ENCODE assay signal across 1 cellular context in the genomic region with DNA sequence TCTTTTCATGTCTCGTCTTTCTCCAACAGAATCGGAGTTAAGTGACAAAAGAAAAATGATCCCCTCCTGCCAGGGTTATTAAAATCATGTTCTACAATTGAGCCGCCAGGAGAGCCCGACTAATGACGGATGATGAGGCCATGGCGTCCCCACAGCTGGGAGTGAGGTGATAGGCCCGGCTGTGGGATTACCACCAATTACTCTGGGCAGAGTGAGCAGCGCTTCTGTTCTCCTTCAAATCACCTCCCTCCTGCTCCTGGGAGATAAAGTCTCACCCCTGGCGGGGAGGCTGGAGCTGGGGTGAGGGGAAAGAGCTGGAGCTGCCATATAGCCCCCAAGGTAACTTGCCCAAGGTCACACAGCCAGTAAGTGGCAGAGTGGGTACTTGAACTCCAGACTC.
TF ChIP-seq lines count a peak whose summit lies in the region.

No MANE protein-coding gene starts in this region.

TF ChIP-seq in GM23338, 12 proteins besides CTCF, POLR2A, EP300 and RAD21 (continued from another document):
- TF ChIP-seq, protein P1, sequence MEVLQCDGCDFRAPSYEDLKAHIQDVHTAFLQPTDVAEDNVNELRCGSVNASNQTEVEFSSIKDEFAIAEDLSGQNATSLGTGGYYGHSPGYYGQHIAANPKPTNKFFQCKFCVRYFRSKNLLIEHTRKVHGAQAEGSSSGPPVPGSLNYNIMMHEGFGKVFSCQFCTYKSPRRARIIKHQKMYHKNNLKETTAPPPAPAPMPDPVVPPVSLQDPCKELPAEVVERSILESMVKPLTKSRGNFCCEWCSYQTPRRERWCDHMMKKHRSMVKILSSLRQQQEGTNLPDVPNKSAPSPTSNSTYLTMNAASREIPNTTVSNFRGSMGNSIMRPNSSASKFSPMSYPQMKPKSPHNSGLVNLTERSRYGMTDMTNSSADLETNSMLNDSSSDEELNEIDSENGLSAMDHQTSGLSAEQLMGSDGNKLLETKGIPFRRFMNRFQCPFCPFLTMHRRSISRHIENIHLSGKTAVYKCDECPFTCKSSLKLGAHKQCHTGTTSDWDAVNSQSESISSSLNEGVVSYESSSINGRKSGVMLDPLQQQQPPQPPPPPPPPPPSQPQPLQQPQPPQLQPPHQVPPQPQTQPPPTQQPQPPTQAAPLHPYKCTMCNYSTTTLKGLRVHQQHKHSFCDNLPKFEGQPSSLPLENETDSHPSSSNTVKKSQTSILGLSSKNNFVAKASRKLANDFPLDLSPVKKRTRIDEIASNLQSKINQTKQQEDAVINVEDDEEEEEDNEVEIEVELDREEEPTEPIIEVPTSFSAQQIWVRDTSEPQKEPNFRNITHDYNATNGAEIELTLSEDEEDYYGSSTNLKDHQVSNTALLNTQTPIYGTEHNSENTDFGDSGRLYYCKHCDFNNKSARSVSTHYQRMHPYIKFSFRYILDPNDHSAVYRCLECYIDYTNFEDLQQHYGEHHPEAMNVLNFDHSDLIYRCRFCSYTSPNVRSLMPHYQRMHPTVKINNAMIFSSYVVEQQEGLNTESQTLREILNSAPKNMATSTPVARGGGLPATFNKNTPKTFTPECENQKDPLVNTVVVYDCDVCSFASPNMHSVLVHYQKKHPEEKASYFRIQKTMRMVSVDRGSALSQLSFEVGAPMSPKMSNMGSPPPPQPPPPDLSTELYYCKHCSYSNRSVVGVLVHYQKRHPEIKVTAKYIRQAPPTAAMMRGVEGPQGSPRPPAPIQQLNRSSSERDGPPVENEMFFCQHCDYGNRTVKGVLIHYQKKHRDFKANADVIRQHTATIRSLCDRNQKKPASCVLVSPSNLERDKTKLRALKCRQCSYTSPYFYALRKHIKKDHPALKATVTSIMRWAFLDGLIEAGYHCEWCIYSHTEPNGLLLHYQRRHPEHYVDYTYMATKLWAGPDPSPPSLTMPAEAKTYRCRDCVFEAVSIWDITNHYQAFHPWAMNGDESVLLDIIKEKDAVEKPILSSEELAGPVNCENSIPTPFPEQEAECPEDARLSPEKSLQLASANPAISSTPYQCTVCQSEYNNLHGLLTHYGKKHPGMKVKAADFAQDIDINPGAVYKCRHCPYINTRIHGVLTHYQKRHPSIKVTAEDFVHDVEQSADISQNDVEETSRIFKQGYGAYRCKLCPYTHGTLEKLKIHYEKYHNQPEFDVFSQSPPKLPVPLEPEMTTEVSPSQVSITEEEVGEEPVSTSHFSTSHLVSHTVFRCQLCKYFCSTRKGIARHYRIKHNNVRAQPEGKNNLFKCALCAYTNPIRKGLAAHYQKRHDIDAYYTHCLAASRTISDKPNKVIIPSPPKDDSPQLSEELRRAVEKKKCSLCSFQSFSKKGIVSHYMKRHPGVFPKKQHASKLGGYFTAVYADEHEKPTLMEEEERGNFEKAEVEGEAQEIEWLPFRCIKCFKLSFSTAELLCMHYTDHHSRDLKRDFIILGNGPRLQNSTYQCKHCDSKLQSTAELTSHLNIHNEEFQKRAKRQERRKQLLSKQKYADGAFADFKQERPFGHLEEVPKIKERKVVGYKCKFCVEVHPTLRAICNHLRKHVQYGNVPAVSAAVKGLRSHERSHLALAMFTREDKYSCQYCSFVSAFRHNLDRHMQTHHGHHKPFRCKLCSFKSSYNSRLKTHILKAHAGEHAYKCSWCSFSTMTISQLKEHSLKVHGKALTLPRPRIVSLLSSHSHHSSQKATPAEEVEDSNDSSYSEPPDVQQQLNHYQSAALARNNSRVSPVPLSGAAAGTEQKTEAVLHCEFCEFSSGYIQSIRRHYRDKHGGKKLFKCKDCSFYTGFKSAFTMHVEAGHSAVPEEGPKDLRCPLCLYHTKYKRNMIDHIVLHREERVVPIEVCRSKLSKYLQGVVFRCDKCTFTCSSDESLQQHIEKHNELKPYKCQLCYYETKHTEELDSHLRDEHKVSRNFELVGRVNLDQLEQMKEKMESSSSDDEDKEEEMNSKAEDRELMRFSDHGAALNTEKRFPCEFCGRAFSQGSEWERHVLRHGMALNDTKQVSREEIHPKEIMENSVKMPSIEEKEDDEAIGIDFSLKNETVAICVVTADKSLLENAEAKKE (CRISPR knock-in tag; IDR thresholded peaks at IDR 0.05): no peak
- no peak for TF ChIP-seq CREB1 (CRISPR knock-in tag; IDR thresholded peaks at IDR 0.05; ENCODE audit: low read depth)
- TF ChIP-seq, protein P2, sequence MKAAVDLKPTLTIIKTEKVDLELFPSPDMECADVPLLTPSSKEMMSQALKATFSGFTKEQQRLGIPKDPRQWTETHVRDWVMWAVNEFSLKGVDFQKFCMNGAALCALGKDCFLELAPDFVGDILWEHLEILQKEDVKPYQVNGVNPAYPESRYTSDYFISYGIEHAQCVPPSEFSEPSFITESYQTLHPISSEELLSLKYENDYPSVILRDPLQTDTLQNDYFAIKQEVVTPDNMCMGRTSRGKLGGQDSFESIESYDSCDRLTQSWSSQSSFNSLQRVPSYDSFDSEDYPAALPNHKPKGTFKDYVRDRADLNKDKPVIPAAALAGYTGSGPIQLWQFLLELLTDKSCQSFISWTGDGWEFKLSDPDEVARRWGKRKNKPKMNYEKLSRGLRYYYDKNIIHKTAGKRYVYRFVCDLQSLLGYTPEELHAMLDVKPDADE (IDR thresholded peaks at IDR 0.05): no peak
- no peak for TF ChIP-seq EZH2 (IDR thresholded peaks at IDR 0.05; ENCODE audit: low read depth, unreplicated experiment)
- TF ChIP-seq POLR2AphosphoS5 (IDR thresholded peaks at IDR 0.05; ENCODE audit: low read depth): no peak
- no peak for TF ChIP-seq NANOG (IDR thresholded peaks at IDR 0.05; ENCODE audit: borderline replicate concordance)
- no peak for TF ChIP-seq ZNF114 (CRISPR knock-in tag; IDR thresholded peaks at IDR 0.05)
- no peak for TF ChIP-seq EZH2phosphoT487 (IDR thresholded peaks at IDR 0.05; ENCODE audit: unreplicated experiment)
- TF ChIP-seq, protein P3, sequence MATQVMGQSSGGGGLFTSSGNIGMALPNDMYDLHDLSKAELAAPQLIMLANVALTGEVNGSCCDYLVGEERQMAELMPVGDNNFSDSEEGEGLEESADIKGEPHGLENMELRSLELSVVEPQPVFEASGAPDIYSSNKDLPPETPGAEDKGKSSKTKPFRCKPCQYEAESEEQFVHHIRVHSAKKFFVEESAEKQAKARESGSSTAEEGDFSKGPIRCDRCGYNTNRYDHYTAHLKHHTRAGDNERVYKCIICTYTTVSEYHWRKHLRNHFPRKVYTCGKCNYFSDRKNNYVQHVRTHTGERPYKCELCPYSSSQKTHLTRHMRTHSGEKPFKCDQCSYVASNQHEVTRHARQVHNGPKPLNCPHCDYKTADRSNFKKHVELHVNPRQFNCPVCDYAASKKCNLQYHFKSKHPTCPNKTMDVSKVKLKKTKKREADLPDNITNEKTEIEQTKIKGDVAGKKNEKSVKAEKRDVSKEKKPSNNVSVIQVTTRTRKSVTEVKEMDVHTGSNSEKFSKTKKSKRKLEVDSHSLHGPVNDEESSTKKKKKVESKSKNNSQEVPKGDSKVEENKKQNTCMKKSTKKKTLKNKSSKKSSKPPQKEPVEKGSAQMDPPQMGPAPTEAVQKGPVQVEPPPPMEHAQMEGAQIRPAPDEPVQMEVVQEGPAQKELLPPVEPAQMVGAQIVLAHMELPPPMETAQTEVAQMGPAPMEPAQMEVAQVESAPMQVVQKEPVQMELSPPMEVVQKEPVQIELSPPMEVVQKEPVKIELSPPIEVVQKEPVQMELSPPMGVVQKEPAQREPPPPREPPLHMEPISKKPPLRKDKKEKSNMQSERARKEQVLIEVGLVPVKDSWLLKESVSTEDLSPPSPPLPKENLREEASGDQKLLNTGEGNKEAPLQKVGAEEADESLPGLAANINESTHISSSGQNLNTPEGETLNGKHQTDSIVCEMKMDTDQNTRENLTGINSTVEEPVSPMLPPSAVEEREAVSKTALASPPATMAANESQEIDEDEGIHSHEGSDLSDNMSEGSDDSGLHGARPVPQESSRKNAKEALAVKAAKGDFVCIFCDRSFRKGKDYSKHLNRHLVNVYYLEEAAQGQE (IDR thresholded peaks at IDR 0.05; ENCODE audit: unreplicated experiment): no peak
- no peak for TF ChIP-seq STAT1 (IDR thresholded peaks at IDR 0.05; ENCODE audit: unreplicated experiment)
- TF ChIP-seq JUNB (IDR thresholded peaks at IDR 0.05; ENCODE audit: unreplicated experiment): no peak
